In genomic region chr1:6584126-6585080, GRCh38 we compare ENCODE assay signal across 1 cellular context.
TF ChIP-seq lines count a peak whose summit lies in the region.

No MANE protein-coding gene starts in this region.

TF ChIP-seq in IMR-90, 13 proteins besides CTCF, POLR2A, EP300 and RAD21:
- no peak for TF ChIP-seq CHD1 (IDR thresholded peaks at IDR 0.05; ENCODE audit: low read depth, low read length)
- no peak for TF ChIP-seq MAZ (IDR thresholded peaks at IDR 0.05; ENCODE audit: borderline replicate concordance, low read depth, low read length)
- TF ChIP-seq CEBPB (IDR thresholded peaks at IDR 0.05; ENCODE audit: low read depth, low read length), result no peak
- no peak for TF ChIP-seq SMC3 (IDR thresholded peaks at IDR 0.05; ENCODE audit: low read depth, low read length)
- TF ChIP-seq BHLHE40 (IDR thresholded peaks at IDR 0.05; ENCODE audit: low read depth, low read length), result no peak
- TF ChIP-seq MAFK (IDR thresholded peaks at IDR 0.05; ENCODE audit: low read depth, low read length), result peak; percentile 92
